ENCODE assay signal across 9 cellular contexts in genomic region chr15:72426753-72427152, GRCh38. TPM values are rescaled to one million over a fixed set of nuclear protein-coding genes. Genes with fewer than 3 reads are reported as not detected.
"Had no signal": no experiment of that assay in that cellular context is flagged by ENCODE, and none has a peak within 500 bp of the region (broad histone marks: within the 10 kb centered on the region; RNA-seq: fewer than 3 reads in every experiment).

No MANE protein-coding gene starts in this region.

- H3K27ac ChIP-seq: HL-60, KMS-11 had no signal

- DNase-seq: H9, HCEC 1CT had no signal

- H3K4me2 ChIP-seq: GM23338, KMS-11 had no signal

- ATAC-seq: GM23338, HepG2, K562 had no signal

- H3K4me3 ChIP-seq: GM23338, K562 had no signal

- H3K9ac ChIP-seq: KMS-11 had no signal

RNA-seq across cellular contexts. Expression of gene TMEM202, which starts 28.6 kb away (rescaled TPM):
- polyA plus RNA-seq: GM23338, H1, HepG2, IgD-negative memory B cell, K562 had no signal
